ENCODE assay signal across 30 cellular contexts in genomic region chr5:144267961-144268513, GRCh38.
"Had no signal": no experiment of that assay in that cellular context is flagged by ENCODE, and none has a peak within 500 bp of the region (broad histone marks: within the 10 kb centered on the region; RNA-seq: fewer than 3 reads in every experiment).

No MANE protein-coding gene starts in this region.

- H3K4me3 Mint-ChIP-seq: activated naive CD4-positive, alpha-beta T cell treated with anti-CD3 and anti-CD28 coated beads for 36 hours; activated naive CD8-positive, alpha-beta T cell treated with anti-CD3 and anti-CD28 coated beads, Interleukin-2, amount 10 ng/mL, durations not matched to agents 7 days and 5 days; naive B cell; nephron progenitor cell; stimulated activated memory B cell treated with anti-CD40 and anti-IgM and Interleukin-4, amounts not matched to agents 10 μg/mL and 1 μg/mL and 100 μg/mL, for 72 hours; stimulated activated naive CD8-positive, alpha-beta T cell treated with anti-CD3 and anti-CD28 coated beads, Interleukin-15, amount 100 ng/mL, for 72 hours; type B pancreatic cell had no signal

- H3K27ac Mint-ChIP-seq: activated naive CD4-positive, alpha-beta T cell treated with anti-CD3 and anti-CD28 coated beads for 36 hours; activated naive CD8-positive, alpha-beta T cell treated with anti-CD3 and anti-CD28 coated beads, Interleukin-2, amount 10 ng/mL, durations not matched to agents 7 days and 5 days; naive B cell; nephron progenitor cell; stimulated activated memory B cell treated with anti-CD40 and anti-IgM and Interleukin-4, amounts not matched to agents 10 μg/mL and 1 μg/mL and 100 μg/mL, for 72 hours; stimulated activated naive CD8-positive, alpha-beta T cell treated with anti-CD3 and anti-CD28 coated beads, Interleukin-15, amount 100 ng/mL, for 72 hours; type B pancreatic cell had no signal

- H3K79me2 ChIP-seq: hepatocyte had no signal

- H3K4me1 Mint-ChIP-seq: activated naive CD8-positive, alpha-beta T cell treated with anti-CD3 and anti-CD28 coated beads, Interleukin-2, amount 10 ng/mL, durations not matched to agents 7 days and 5 days; naive B cell; nephron progenitor cell; stimulated activated memory B cell treated with anti-CD40 and anti-IgM and Interleukin-4, amounts not matched to agents 10 μg/mL and 1 μg/mL and 100 μg/mL, for 72 hours; stimulated activated naive CD8-positive, alpha-beta T cell treated with anti-CD3 and anti-CD28 coated beads, Interleukin-15, amount 100 ng/mL, for 72 hours had no signal

- H3K4me3 ChIP-seq: coronary artery, dorsolateral prefrontal cortex, gastrocnemius medialis, hepatocyte, ovary, psoas muscle, right atrium auricular region, smooth muscle cell, vagina had no signal

- DNase-seq: activated CD4-positive, alpha-beta T cell treated with anti-CD3 and anti-CD28 coated beads for 4 hours; activated CD4-positive, alpha-beta T cell treated with anti-CD3 and anti-CD28 coated beads, Interleukin-2, amount 50 U/mL, for 4 hours; activated effector memory CD4-positive, alpha-beta T cell treated with Interleukin-2 at 50 U/mL for 16 hours; activated naive CD4-positive, alpha-beta T cell treated with anti-CD3 and anti-CD28 coated beads for 36 hours; activated naive CD8-positive, alpha-beta T cell treated with anti-CD3 and anti-CD28 coated beads, Interleukin-2, amount 10 ng/mL, durations not matched to agents 7 days and 5 days; brain microvascular endothelial cell; effector memory CD4-positive, alpha-beta T cell; gastrocnemius medialis; glutamatergic neuron; left cardiac atrium; left ventricle myocardium superior; naive B cell; nephron progenitor cell; ovary; psoas muscle; stimulated activated CD4-positive, alpha-beta T cell treated with anti-CD3 and anti-CD28 coated beads, Interleukin-1b, Interleukin-23, amount 100 ng/mL, for 48 hours; stimulated activated CD4-positive, alpha-beta T cell treated with anti-CD3 and anti-CD28 coated beads, Interleukin-4, amount 100 ng/mL, for 4 hours; stimulated activated CD8-positive, alpha-beta memory T cell treated with anti-CD3 and anti-CD28 coated beads, Interleukin-4, amount 100 ng/mL, for 48 hours; stimulated activated naive CD8-positive, alpha-beta T cell treated with anti-CD3 and anti-CD28 coated beads, Interleukin-15, amount 100 ng/mL, for 72 hours; substantia nigra had no signal

- H3K27ac ChIP-seq: brain microvascular endothelial cell, coronary artery, dorsolateral prefrontal cortex, gastrocnemius medialis, hepatocyte, ovary, psoas muscle, right atrium auricular region, vagina had no signal

- H2AFZ ChIP-seq: hepatocyte had no signal

- H3K4me2 ChIP-seq: hepatocyte, smooth muscle cell had no signal

- H3K4me1 ChIP-seq: gastrocnemius medialis, psoas muscle, right atrium auricular region, vagina had no signal

- H3K9me3 Mint-ChIP-seq: activated naive CD8-positive, alpha-beta T cell treated with anti-CD3 and anti-CD28 coated beads, Interleukin-2, amount 10 ng/mL, durations not matched to agents 7 days and 5 days; stimulated activated memory B cell treated with anti-CD40 and anti-IgM and Interleukin-4, amounts not matched to agents 10 μg/mL and 1 μg/mL and 100 μg/mL, for 72 hours; type B pancreatic cell had no signal

- H3K9me3 ChIP-seq: ovary, psoas muscle, vagina had no signal

- H3K36me3 Mint-ChIP-seq: activated naive CD8-positive, alpha-beta T cell treated with anti-CD3 and anti-CD28 coated beads, Interleukin-2, amount 10 ng/mL, durations not matched to agents 7 days and 5 days; stimulated activated memory B cell treated with anti-CD40 and anti-IgM and Interleukin-4, amounts not matched to agents 10 μg/mL and 1 μg/mL and 100 μg/mL, for 72 hours; type B pancreatic cell had no signal

- FAIRE-seq: astrocyte, keratinocyte had no signal

- H3K36me3 ChIP-seq: brain microvascular endothelial cell, gastrocnemius medialis, ovary, right atrium auricular region, vagina had no signal

- H3K27me3 ChIP-seq: brain microvascular endothelial cell, dorsolateral prefrontal cortex, gastrocnemius medialis, hepatocyte, ovary, right atrium auricular region, vagina had no signal

- H3K27me3 Mint-ChIP-seq: stimulated activated memory B cell treated with anti-CD40 and anti-IgM and Interleukin-4, amounts not matched to agents 10 μg/mL and 1 μg/mL and 100 μg/mL, for 72 hours; type B pancreatic cell had no signal

- ATAC-seq: gastrocnemius medialis; left cardiac atrium; left ventricle myocardium superior; psoas muscle; stimulated activated memory B cell treated with anti-CD40 and anti-IgM and Interleukin-4, amounts not matched to agents 10 μg/mL and 1 μg/mL and 100 μg/mL, for 72 hours; stimulated activated naive CD8-positive, alpha-beta T cell treated with anti-CD3 and anti-CD28 coated beads, Interleukin-15, amount 100 ng/mL, for 72 hours had no signal
